ENCODE assay signal across 16 cellular contexts in the genomic region with DNA sequence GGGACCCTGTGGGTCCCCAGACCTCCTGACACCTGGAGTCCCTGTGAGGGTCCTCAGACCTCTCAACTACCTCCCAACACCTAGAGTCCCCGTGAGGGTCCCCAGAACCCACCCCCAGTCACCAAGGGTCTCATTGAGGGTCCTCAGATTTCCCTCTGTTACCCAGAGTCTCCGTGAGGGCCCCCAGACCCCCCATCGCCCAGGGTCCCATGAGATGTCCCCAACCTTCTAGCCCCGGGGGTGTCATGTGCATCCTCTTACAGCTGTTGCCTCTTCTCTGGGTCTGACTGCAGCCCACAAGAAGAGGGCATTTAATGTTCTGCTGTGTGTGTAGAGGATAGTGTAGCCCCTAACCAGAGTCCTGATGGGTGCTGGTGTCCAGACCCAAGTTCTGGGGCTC. TPM values are rescaled to one million over a fixed set of nuclear protein-coding genes. Genes with fewer than 3 reads are reported as not detected.
DNase-seq lines count a peak whose midpoint lies in the region; ATAC-seq and TF ChIP-seq lines count a peak whose summit lies in the region.
"Had no signal": no experiment of that assay in that cellular context is flagged by ENCODE, and none has a peak within 500 bp of the region (broad histone marks: within the 10 kb centered on the region; RNA-seq: fewer than 3 reads in every experiment).

No MANE protein-coding gene starts in this region.

- H3K4me1 Mint-ChIP-seq in activated T-cell treated with anti-CD3 and anti-CD28 coated beads, Interleukin-2, amount 50 U/mL, for 4 hours (ENCODE audit: low read depth) = peaks cover 18% of the 10 kb centered on the region

- H3K4me2 ChIP-seq in trophoblast cell (ENCODE audit: low read length) = no peak overlapping the region

- H3K27ac ChIP-seq in gastroesophageal sphincter (peak overlapping the region in 3 of 4 donors; percentile 88 to 98 (median 91)), stomach (peak overlapping the region in 4 of 5 donors; percentile 79 to 93 (median 88)), trophoblast cell (ENCODE audit: low read depth, low read length) (no peak overlapping the region)

- TF ChIP-seq CTCF in GM10266 (IDR thresholded peaks at IDR 0.05; ENCODE audit: control insufficient read depth, insufficient read depth, low read depth, missing control alignments) = no peak
- no peak for TF ChIP-seq CTCF in gastroesophageal sphincter (IDR thresholded peaks at IDR 0.05)
- no peak for TF ChIP-seq CTCF in stomach (IDR thresholded peaks at IDR 0.05)

- H4K91ac ChIP-seq in trophoblast cell (ENCODE audit: low read depth, low read length) = no peak overlapping the region

- 95% methylated on average over 2 of the region's 4 CpGs; no CpG with 5 or more reads in 1 of the 2 donors for WGBS in gastroesophageal sphincter (ENCODE audit: low coverage in 1 of 2), 2 donors
- WGBS in stomach, 5 donors = 76 to 96% (median 92%) methylated on average over 4 of the region's 4 CpGs
- WGBS in trophoblast cell (ENCODE audit: extremely low coverage, insufficient coverage, insufficient read length) = no CpG with 5 or more reads among the region's 4 CpGs

- no peak overlapping the region for H3K4me3 Mint-ChIP-seq in activated T-cell treated with anti-CD3 and anti-CD28 coated beads, Interleukin-2, amount 50 U/mL, for 4 hours
- H3K4me3 Mint-ChIP-seq: CD8-positive, alpha-beta memory T cell; nephron had no signal

- H3K4me3 ChIP-seq in gastroesophageal sphincter = no peak overlapping the region
- no peak overlapping the region for H3K4me3 ChIP-seq in stomach
- no peak overlapping the region for H3K4me3 ChIP-seq in trophoblast cell (ENCODE audit: low read depth, low read length)
- H3K4me3 ChIP-seq: K562 had no signal

- no peaks in the 10 kb centered on the region for H3K36me3 Mint-ChIP-seq in activated T-cell treated with anti-CD3 and anti-CD28 coated beads, Interleukin-2, amount 50 U/mL, for 4 hours (ENCODE audit: insufficient read depth)

- H3K36me3 ChIP-seq in gastroesophageal sphincter (peaks cover 0 to 43% of the 10 kb centered on the region in 2 donors), stomach (peaks cover 29 to 48% (median 46%) of the 10 kb centered on the region in 4 donors), trophoblast cell (ENCODE audit: control insufficient read depth in 1 of 2, insufficient read depth in 2 of 2, low read length in 2 of 2) (peaks cover 37 to 44% of the 10 kb centered on the region in 2 experiments)

- TF ChIP-seq EP300 in gastroesophageal sphincter (IDR thresholded peaks at IDR 0.05) (no peak), stomach (IDR thresholded peaks at IDR 0.05) (no peak)

- H2BK12ac ChIP-seq in trophoblast cell (ENCODE audit: low read length) = no peak overlapping the region

- no peak overlapping the region for H3K4ac ChIP-seq in trophoblast cell (ENCODE audit: low read depth, low read length)

- peaks cover 11% of the 10 kb centered on the region for H3K79me1 ChIP-seq in trophoblast cell (ENCODE audit: low read length)

- H3K18ac ChIP-seq in trophoblast cell (ENCODE audit: low read length) = no peak overlapping the region

- H3K9ac ChIP-seq in trophoblast cell (ENCODE audit: low read length) = no peak overlapping the region

- DNase-seq in GM10266 (ENCODE audit: extremely low spot score) (peak; percentile 7), HuH-7.5 (ENCODE audit: low spot score) (peak; percentile 3), stomach (no peak), trophoblast cell (no peak)
- no peak for DNase-seq in activated T-cell treated with anti-CD3 and anti-CD28 coated beads, Interleukin-2, amount 50 U/mL, for 4 hours
- DNase-seq: activated naive CD4-positive, alpha-beta T cell; CD8-positive, alpha-beta memory T cell; GDM1; midbrain; MM.1S; NCI-H1436 treated with DMSO at 0.1 percent for 48 hours; NCI-H510A treated with DMSO at 0.1 percent for 48 hours had no signal

- TF ChIP-seq POLR2A in gastroesophageal sphincter (IDR thresholded peaks at IDR 0.05) = no peak
- TF ChIP-seq POLR2A in stomach (IDR thresholded peaks at IDR 0.05) = no peak

- no peak overlapping the region for H4K12ac ChIP-seq in trophoblast cell (ENCODE audit: low read depth, low read length)

- H4K8ac ChIP-seq in trophoblast cell (ENCODE audit: low read depth, low read length) = no peak overlapping the region

- ATAC-seq in gastroesophageal sphincter (no peak), GM19328 (IDR thresholded peaks at IDR 0.05; ENCODE audit: unreplicated experiment) (no peak)
- ATAC-seq in activated T-cell treated with anti-CD3 and anti-CD28 coated beads, Interleukin-2, amount 50 U/mL, for 4 hours = no peak
- ATAC-seq: K562 had no signal

- H3K79me2 ChIP-seq in trophoblast cell (ENCODE audit: control insufficient read depth, insufficient read depth, low read length, poor library complexity) = peaks cover 10% of the 10 kb centered on the region

- H2AFZ ChIP-seq in trophoblast cell (ENCODE audit: insufficient read depth, low read length, poor library complexity) = no peak overlapping the region

- H3K9me3 ChIP-seq in gastroesophageal sphincter (no peaks in the 10 kb centered on the region), stomach (no peaks in the 10 kb centered on the region), trophoblast cell (ENCODE audit: insufficient read depth, low read depth, low read length) (peaks cover 4% of the 10 kb centered on the region)

- intact Hi-C loops in stomach (cut with DNase I; ENCODE audit: low total_unique reads) = loop anchor here (10.0 kb wide), 1 partner anchor 53 kb away; no protein-coding TSS in a partner anchor

- no peak overlapping the region for H3K14ac ChIP-seq in trophoblast cell (ENCODE audit: low read length)

- no peaks in the 10 kb centered on the region for H3K9me3 Mint-ChIP-seq in activated T-cell treated with anti-CD3 and anti-CD28 coated beads, Interleukin-2, amount 50 U/mL, for 4 hours
- H3K9me3 Mint-ChIP-seq: CD8-positive, alpha-beta memory T cell; nephron had no signal

- H3K4me1 ChIP-seq in gastroesophageal sphincter (peaks cover 6 to 98% (median 62%) of the 10 kb centered on the region in 3 donors), stomach (peaks cover 52 to 93% (median 74%) of the 10 kb centered on the region in 4 donors), trophoblast cell (ENCODE audit: control insufficient read depth in 1 of 2, insufficient read depth in 2 of 2, low read length in 2 of 2) (peaks cover 22 to 23% of the 10 kb centered on the region in 2 experiments)

- no peaks in the 10 kb centered on the region for H3K27me3 Mint-ChIP-seq in activated T-cell treated with anti-CD3 and anti-CD28 coated beads, Interleukin-2, amount 50 U/mL, for 4 hours (ENCODE audit: low read depth)
- H3K27me3 Mint-ChIP-seq: CD8-positive, alpha-beta memory T cell had no signal

- H2BK120ac ChIP-seq in trophoblast cell (ENCODE audit: insufficient read depth, low read length, poor library complexity) = no peak overlapping the region

- no peaks in the 10 kb centered on the region for H3K27me3 ChIP-seq in gastroesophageal sphincter
- H3K27me3 ChIP-seq in stomach = no peaks in the 10 kb centered on the region
- no peaks in the 10 kb centered on the region for H3K27me3 ChIP-seq in trophoblast cell (ENCODE audit: insufficient read depth, low read length)

- no peak overlapping the region for H2BK5ac ChIP-seq in trophoblast cell (ENCODE audit: low read depth, low read length, poor library complexity)

- no peak overlapping the region for H3K23ac ChIP-seq in trophoblast cell (ENCODE audit: low read length)

- no peak overlapping the region for H2AK5ac ChIP-seq in trophoblast cell (ENCODE audit: low read length)

RNA-seq across cellular contexts. Expression of a gene that starts 2.0 kb away (rescaled TPM):
- 1 to 10 TPM; 5.1 to 9.0 (median 7.0) TPM for total RNA-seq in gastroesophageal sphincter
- 10 to 100 TPM in 1 of 5 donors, 1 to 10 TPM in 2, not detected in 2; 1.3 to 26.6 (median 1.7) TPM for total RNA-seq in stomach
- polyA plus RNA-seq in stomach = 1 to 10 TPM in 1 of 3 donors, under 1 TPM in 2; 0.46 to 1.8 (median 0.87) TPM
- total RNA-seq in activated T-cell treated with anti-CD3 and anti-CD28 coated beads, Interleukin-2, amount 50 U/mL, for 4 hours = under 1 TPM; 0.49 to 0.79 (median 0.53) TPM
- 0.38 and 0.51 TPM in 2 replicates for polyA plus RNA-seq in trophoblast cell (2013)
- polyA plus RNA-seq: CD8-positive, alpha-beta memory T cell had no signal

RNA-seq across cellular contexts. Expression of a gene that starts 7.7 kb away (rescaled TPM):
- total RNA-seq in gastroesophageal sphincter (100 to 1,000 TPM; 234 to 504 (median 299) TPM), stomach (100 to 1,000 TPM; 179 to 326 (median 230) TPM)
- 100 to 1,000 TPM; 457 to 613 (median 592) TPM for polyA plus RNA-seq in stomach
- total RNA-seq in activated T-cell treated with anti-CD3 and anti-CD28 coated beads, Interleukin-2, amount 50 U/mL, for 4 hours = 100 to 1,000 TPM; 219 to 248 (median 242) TPM
- 235 and 242 TPM in 2 replicates for polyA plus RNA-seq in trophoblast cell (2013)

RNA-seq across cellular contexts. Expression of a gene that starts 17.8 kb away (rescaled TPM):
- total RNA-seq in gastroesophageal sphincter = 10 to 100 TPM in 1 of 4 donors, 1 to 10 TPM in 3; 4.2 to 11.3 (median 7.4) TPM
- total RNA-seq in stomach = 1 to 10 TPM; 1.2 to 6.1 (median 5.0) TPM
- polyA plus RNA-seq in stomach = 1 to 10 TPM; 1.4 to 5.3 (median 3.7) TPM
- 10 to 100 TPM; 14.5 to 17.6 (median 15.9) TPM for total RNA-seq in activated T-cell treated with anti-CD3 and anti-CD28 coated beads, Interleukin-2, amount 50 U/mL, for 4 hours
- polyA plus RNA-seq in trophoblast cell (2013) = 1.2 and 1.4 TPM in 2 replicates

RNA-seq across cellular contexts. Expression of a gene that starts 38.7 kb away (rescaled TPM):
- total RNA-seq in gastroesophageal sphincter = 100 to 1,000 TPM in 2 of 4 donors, 10 to 100 TPM in 2; 50.2 to 394 (median 81.5) TPM
- 100 to 1,000 TPM in 1 of 5 donors, 10 to 100 TPM in 4; 18.7 to 101 (median 77.4) TPM for total RNA-seq in stomach
- polyA plus RNA-seq in stomach = 100 to 1,000 TPM; 136 to 158 (median 156) TPM
- 10 to 100 TPM; 82.3 to 93.0 (median 89.5) TPM for total RNA-seq in activated T-cell treated with anti-CD3 and anti-CD28 coated beads, Interleukin-2, amount 50 U/mL, for 4 hours
- 87.0 and 91.4 TPM in 2 replicates for polyA plus RNA-seq in trophoblast cell (2013)

RNA-seq across cellular contexts. Expression of a gene that starts 44.6 kb away (rescaled TPM):
- total RNA-seq in gastroesophageal sphincter = 10 to 100 TPM; 11.6 to 16.0 (median 14.6) TPM
- 10 to 100 TPM in 2 of 5 donors, 1 to 10 TPM in 2, under 1 TPM in 1; 0.58 to 94.7 (median 5.0) TPM for total RNA-seq in stomach
- polyA plus RNA-seq in stomach = 10 to 100 TPM; 12.8 to 30.5 (median 20.0) TPM
- 10 to 100 TPM; 41.0 to 41.9 (median 41.7) TPM for total RNA-seq in activated T-cell treated with anti-CD3 and anti-CD28 coated beads, Interleukin-2, amount 50 U/mL, for 4 hours
- polyA plus RNA-seq in trophoblast cell (2013) = 17.6 and 18.1 TPM in 2 replicates

Comparison
In these comparisons a context has a peak if more than half of its experiments do, and no peak if none do; other contexts are left out.
1. DNase-seq: peak in GM10266 (single experiment) and HuH-7.5 (single experiment); none in stomach (single experiment), activated T-cell treated with anti-CD3 and anti-CD28 coated beads, Interleukin-2, amount 50 U/mL, for 4 hours (single experiment) and trophoblast cell (0 of 2).